Comparison of ENCODE assay signal across 8 cellular contexts in the genomic region with DNA sequence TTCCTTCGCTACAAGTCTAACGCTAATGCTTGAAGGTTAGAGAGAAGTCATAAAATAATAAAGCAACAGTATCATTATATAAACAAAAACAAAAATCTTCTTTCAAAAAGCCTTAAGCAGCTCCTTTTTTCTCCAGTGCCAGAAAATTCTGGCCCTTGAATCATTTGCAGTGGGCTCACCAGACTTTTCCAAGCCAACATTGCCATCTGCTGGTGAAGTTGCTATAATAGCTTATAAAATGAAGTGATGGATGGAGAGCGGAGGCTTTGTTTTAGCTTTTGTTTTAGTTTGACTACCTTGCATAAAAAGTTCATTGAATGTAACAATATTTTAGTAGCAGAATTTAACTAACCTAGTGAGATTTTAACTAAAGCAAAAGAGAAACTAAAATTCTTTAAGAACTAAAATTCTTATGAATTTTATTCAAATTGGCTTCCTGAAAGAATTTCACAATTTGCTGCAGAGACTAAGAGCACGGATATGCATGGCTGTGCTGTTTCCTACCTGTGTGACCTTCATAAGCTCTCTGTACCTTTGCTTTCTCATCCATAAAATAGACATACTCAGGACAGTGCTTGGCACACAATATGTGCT. TPM values are rescaled to one million over a fixed set of nuclear protein-coding genes. Genes with fewer than 3 reads are reported as not detected.
A peak's percentile ranks its signal among the peaks of the same experiment; 100 is the strongest.
DNase-seq lines count a peak whose midpoint lies in the region; ATAC-seq and TF ChIP-seq lines count a peak whose summit lies in the region.

No MANE protein-coding gene starts in this region.

- H3K36me3 Mint-ChIP-seq in brain (no peaks in the 10 kb centered on the region), immature natural killer cell (no peaks in the 10 kb centered on the region)

- peak; percentile 37 for DNase-seq in AG09309 (ENCODE audit: low read depth)
- peak; percentile 76 for DNase-seq in NCI-H1436 (lab: John Stamatoyannopoulos, UW)
- DNase-seq in T1000 (lab: John Stamatoyannopoulos, UW): peak; percentile 44
- peak; percentile 41 to 55 (median 55) for DNase-seq in immature natural killer cell
- peak; percentile 32 to 47 (median 40) for DNase-seq in stimulated activated CD4-positive, alpha-beta T cell treated with anti-CD3 and anti-CD28 coated beads, Interleukin-1b, Interleukin-23, amount 100 ng/mL, for 24 hours (ENCODE audit: low read depth in 4 of 4, low spot score in 1 of 4)

- TF ChIP-seq CTCF in AG09309 (IDR thresholded peaks at IDR 0.05; ENCODE audit: control insufficient read depth, insufficient read depth, low read depth, low read length, missing control alignments): peak; percentile 58
- peak; percentile 95 to 97 for TF ChIP-seq CTCF in brain (conservative IDR thresholded peaks at IDR 0.05)

- peak overlapping the region in 1 of 5 experiments; percentile 32 for H3K4me3 Mint-ChIP-seq in brain
- H3K4me3 Mint-ChIP-seq in immature natural killer cell: no peak overlapping the region

- H3K4me3 ChIP-seq in AG09309 (ENCODE audit: control insufficient read depth, low read depth, low read length): no peak overlapping the region

- H3K27me3 Mint-ChIP-seq in brain (peaks cover 9% of the 10 kb centered on the region), immature natural killer cell (ENCODE audit: low read depth in 3 of 3) (peaks cover 0 to 10% (median 2%) of the 10 kb centered on the region in 3 donors)

- peak overlapping the region in 1 of 5 experiments; percentile 9 for H3K27ac Mint-ChIP-seq in brain
- H3K27ac Mint-ChIP-seq in immature natural killer cell: no peak overlapping the region

- peak; percentile 52 for ATAC-seq in GM18861 (IDR thresholded peaks at IDR 0.05; ENCODE audit: unreplicated experiment)
- ATAC-seq in HG02798 (IDR thresholded peaks at IDR 0.05; ENCODE audit: poor library complexity, unreplicated experiment): no peak

- H3K9me3 Mint-ChIP-seq in brain (no peaks in the 10 kb centered on the region), immature natural killer cell (no peaks in the 10 kb centered on the region)

- H3K4me1 Mint-ChIP-seq in brain (no peaks in the 10 kb centered on the region), immature natural killer cell (no peaks in the 10 kb centered on the region)

RNA-seq across cellular contexts. Expression of gene SLC2A12, which starts 44.8 kb away (rescaled TPM):
- 2.7 TPM for polyA plus RNA-seq in brain (ENCODE audit: insufficient read depth, low read depth, low replicate concordance)
- polyA plus RNA-seq in immature natural killer cell: under 1 TPM in 1 of 3 donors, not detected in 2; 0.06 TPM
